ENCODE assay signal across 18 cellular contexts in genomic region chr4:122823476-122823875, GRCh38. TPM values are rescaled to one million over a fixed set of nuclear protein-coding genes. Genes with fewer than 3 reads are reported as not detected.
"Had no signal": no experiment of that assay in that cellular context is flagged by ENCODE, and none has a peak within 500 bp of the region (broad histone marks: within the 10 kb centered on the region; RNA-seq: fewer than 3 reads in every experiment).

No MANE protein-coding gene starts in this region.

- H3K27ac Mint-ChIP-seq: activated CD4-positive, alpha-beta memory T cell treated with anti-CD3 and anti-CD28 coated beads for 36 hours; activated naive CD8-positive, alpha-beta T cell treated with anti-CD3 and anti-CD28 coated beads, Interleukin-2, amount 10 ng/mL, durations not matched to agents 7 days and 5 days; immature natural killer cell; mesothelial cell of epicardium; naive thymus-derived CD8-positive, alpha-beta T cell; neural progenitor cell; T-helper 1 cell treated with Interleukin-12 subunit alpha and Interleukin-12 subunit beta and Interleukin-4 antibody, amounts not matched to agents 30 μg/mL and 1 μg/mL, for 36 hours had no signal

- H3K36me3 Mint-ChIP-seq: immature natural killer cell, mesothelial cell of epicardium, neural progenitor cell had no signal

- H3K9me3 Mint-ChIP-seq: activated CD4-positive, alpha-beta memory T cell treated with anti-CD3 and anti-CD28 coated beads for 36 hours; activated naive CD8-positive, alpha-beta T cell treated with anti-CD3 and anti-CD28 coated beads, Interleukin-2, amount 10 ng/mL, durations not matched to agents 7 days and 5 days; central memory CD8-positive, alpha-beta T cell; immature natural killer cell; mesothelial cell of epicardium; T-helper 1 cell treated with Interleukin-12 subunit alpha and Interleukin-12 subunit beta and Interleukin-4 antibody, amounts not matched to agents 30 μg/mL and 1 μg/mL, for 36 hours had no signal

- ATAC-seq: left lung; naive thymus-derived CD8-positive, alpha-beta T cell; sciatic nerve had no signal

- H3K4me3 Mint-ChIP-seq: activated CD4-positive, alpha-beta memory T cell treated with anti-CD3 and anti-CD28 coated beads for 36 hours; activated naive CD8-positive, alpha-beta T cell treated with anti-CD3 and anti-CD28 coated beads, Interleukin-2, amount 10 ng/mL, durations not matched to agents 7 days and 5 days; central memory CD8-positive, alpha-beta T cell; immature natural killer cell; mesothelial cell of epicardium; naive thymus-derived CD8-positive, alpha-beta T cell; neural progenitor cell; T-helper 1 cell treated with Interleukin-12 subunit alpha and Interleukin-12 subunit beta and Interleukin-4 antibody, amounts not matched to agents 30 μg/mL and 1 μg/mL, for 36 hours had no signal

- DNase-seq: activated CD4-positive, alpha-beta memory T cell treated with anti-CD3 and anti-CD28 coated beads for 36 hours; activated CD4-positive, alpha-beta T cell treated with anti-CD3 and anti-CD28 coated beads for 48 hours; activated naive CD4-positive, alpha-beta T cell treated with Interleukin-2 at 50 U/mL for 16 hours; activated naive CD8-positive, alpha-beta T cell treated with anti-CD3 and anti-CD28 coated beads, Interleukin-2, amount 10 ng/mL, durations not matched to agents 7 days and 5 days; activated T-cell treated with anti-CD3 and anti-CD28 coated beads, Interleukin-2, amount 50 U/mL, for 48 hours; amniotic stem cell; foreskin melanocyte; immature natural killer cell; left lung; naive thymus-derived CD8-positive, alpha-beta T cell; stimulated activated CD4-positive, alpha-beta T cell treated with anti-CD3 and anti-CD28 coated beads, Interleukin-4, amount 100 ng/mL, for 1 hour; stimulated activated naive CD4-positive, alpha-beta T cell treated with Interleukin-2 at 50 U/mL for 16 hours; upper lobe of left lung had no signal

RNA-seq across cellular contexts. Expression of gene FGF2, which starts 3.2 kb away (rescaled TPM):
- total RNA-seq: activated naive CD8-positive, alpha-beta T cell treated with anti-CD3 and anti-CD28 coated beads, Interleukin-2, amount 10 ng/mL, durations not matched to agents 7 days and 5 days; naive thymus-derived CD8-positive, alpha-beta T cell had no signal
- polyA plus RNA-seq: immature natural killer cell; naive thymus-derived CD8-positive, alpha-beta T cell had no signal
